Comparison of ENCODE assay signal across 8 cellular contexts in genomic region chr2:111121028-111121872, GRCh38. TPM values are rescaled to one million over a fixed set of nuclear protein-coding genes. Genes with fewer than 3 reads are reported as not detected.
DNase-seq lines count a peak whose midpoint lies in the region; ATAC-seq and TF ChIP-seq lines count a peak whose summit lies in the region.

No MANE protein-coding gene starts in this region.

- H3K36me3 ChIP-seq in duodenal mucosa (ENCODE audit: control insufficient read depth in 1 of 2, insufficient read depth in 2 of 2, low read length in 2 of 2) = peaks cover 7 to 10% of the 10 kb centered on the region in 2 donors

- intact Hi-C loops in activated B cell treated with CpG ODN at 0.5 μM for 24 hours (cut with micrococcal nuclease) = loop anchor here (2.0 to 5.0 kb wide), 6 partner anchors 20 to 934 kb away; partner anchors contain the start of genes ANAPC1, BUB1 and TMEM87B

- DNase-seq in SHP77 (lab: John Stamatoyannopoulos, UW) = peak; percentile 7 to 24
- no peak for DNase-seq in SHP77 treated with DMSO at 0.1 percent for 48 hours (lab: John Stamatoyannopoulos, UW)
- peak; percentile 62 for DNase-seq in NAMALWA (ENCODE audit: low spot score)
- peak; percentile 62 for DNase-seq in activated B cell treated with CpG ODN at 0.5 μM for 24 hours
- peak; percentile 54 to 66 for DNase-seq in memory B cell (ENCODE audit: low spot score in 2 of 2)
- peak; percentile 67 for DNase-seq in stimulated activated CD8-positive, alpha-beta memory T cell treated with anti-CD3 and anti-CD28 coated beads, Interleukin-4, amount 100 ng/mL, for 48 hours

- H3K4me1 Mint-ChIP-seq in activated B cell treated with CpG ODN at 0.5 μM for 24 hours (peaks cover 51% of the 10 kb centered on the region), memory B cell (peaks cover 21% of the 10 kb centered on the region)

- no peaks in the 10 kb centered on the region for H3K9me3 ChIP-seq in duodenal mucosa (ENCODE audit: control insufficient read depth in 1 of 2, low read length in 2 of 2)

- peak overlapping the region; percentile 77 for H3K27ac ChIP-seq in duodenal mucosa (ENCODE audit: low read depth, low read length)

- ATAC-seq in activated B cell treated with CpG ODN at 0.5 μM for 24 hours (ENCODE audit: low read depth) (no peak), memory B cell (ENCODE audit: low read depth) (peak; percentile 3), GM18870 (IDR thresholded peaks at IDR 0.05; ENCODE audit: unreplicated experiment) (no peak)

- peak overlapping the region; percentile 89 for H3K27ac Mint-ChIP-seq in activated B cell treated with CpG ODN at 0.5 μM for 24 hours
- peak overlapping the region; percentile 95 for H3K27ac Mint-ChIP-seq in memory B cell

- H3K27me3 Mint-ChIP-seq in activated B cell treated with CpG ODN at 0.5 μM for 24 hours (peaks cover 5% of the 10 kb centered on the region), memory B cell (peaks cover 11% of the 10 kb centered on the region)

- H3K4me3 Mint-ChIP-seq in activated B cell treated with CpG ODN at 0.5 μM for 24 hours (peak overlapping the region; percentile 97), memory B cell (peak overlapping the region; percentile 93)

- CTCF ChIA-PET in activated B cell treated with CpG ODN at 0.5 μM for 24 hours (lab: Charles Lee) = interaction anchor here (0.7 to 2.1 kb wide), 6 partner anchors 9 to 580 kb away, joined by 3 to 10 read pairs (median 4); no protein-coding TSS in a partner anchor

- peaks cover 37 to 51% of the 10 kb centered on the region in 2 donors for H3K4me1 ChIP-seq in duodenal mucosa (ENCODE audit: control insufficient read depth in 1 of 2, insufficient read depth in 2 of 2, low read length in 2 of 2)

- H3K36me3 Mint-ChIP-seq in activated B cell treated with CpG ODN at 0.5 μM for 24 hours (ENCODE audit: low read depth) = peaks cover 48% of the 10 kb centered on the region
- peaks cover 3% of the 10 kb centered on the region for H3K36me3 Mint-ChIP-seq in memory B cell

- H3K27me3 ChIP-seq in duodenal mucosa (ENCODE audit: control insufficient read depth in 1 of 2, insufficient read depth in 2 of 2, low read length in 2 of 2) = peaks cover 31 to 37% of the 10 kb centered on the region in 2 donors

- no peak for TF ChIP-seq CTCF in activated B cell treated with CpG ODN at 0.5 μM for 24 hours (IDR thresholded peaks at IDR 0.05)

- no peaks in the 10 kb centered on the region for H3K9me3 Mint-ChIP-seq in activated B cell treated with CpG ODN at 0.5 μM for 24 hours
- H3K9me3 Mint-ChIP-seq in memory B cell = no peaks in the 10 kb centered on the region

- peak overlapping the region; percentile 71 to 90 for H3K9ac ChIP-seq in duodenal mucosa (ENCODE audit: low read depth in 1 of 2, low read length in 2 of 2)

- H3K4me3 ChIP-seq in duodenal mucosa (ENCODE audit: low read depth in 1 of 2, low read length in 2 of 2) = peak overlapping the region; percentile 86 to 88

- POLR2A ChIA-PET in activated B cell treated with CpG ODN at 0.5 μM for 24 hours (lab: Charles Lee) = interaction anchor here (0.5 to 3.6 kb wide), 34 partner anchors 10 to 582 kb away, joined by 3 to 136 read pairs (median 4); no protein-coding TSS in a partner anchor

RNA-seq across cellular contexts. Expression of gene BCL2L11, which starts 0.5 kb away (rescaled TPM):
- 205 and 221 TPM in 2 replicates for total RNA-seq in activated B cell treated with CpG ODN at 0.5 μM for 24 hours
